Comparison of ENCODE assay signal across 8 cellular contexts in genomic region chr5:75668988-75669760, GRCh38. TPM values are rescaled to one million over a fixed set of nuclear protein-coding genes. Genes with fewer than 3 reads are reported as not detected.
DNase-seq lines count a peak whose midpoint lies in the region; ATAC-seq and TF ChIP-seq lines count a peak whose summit lies in the region.

No MANE protein-coding gene starts in this region.

- POLR2A ChIA-PET in activated B cell treated with CpG ODN at 0.5 μM for 24 hours (lab: Charles Lee), result interaction anchor here (0.7 to 1.0 kb wide), 2 partner anchors 158 to 903 kb away, joined by 3 read pairs; partner anchors contain the start of genes CERT1, GFM2, NSA2 and POLK

- peak overlapping the region; percentile 73 for H3K27ac Mint-ChIP-seq in activated B cell treated with CpG ODN at 0.5 μM for 24 hours
- H3K27ac Mint-ChIP-seq in HFFc6, result no peak overlapping the region

- intact Hi-C loops in activated B cell treated with CpG ODN at 0.5 μM for 24 hours (cut with micrococcal nuclease), result loop anchor here (5.0 kb wide), 3 partner anchors 62 to 332 kb away; partner anchors contain the start of genes CERT1, HMGCR and POLK

- H3K27me3 ChIP-seq in endocrine pancreas (ENCODE audit: control insufficient read depth, insufficient read depth, low read length), result no peaks in the 10 kb centered on the region

- no peaks in the 10 kb centered on the region for H3K36me3 ChIP-seq in endocrine pancreas (ENCODE audit: control insufficient read depth, insufficient read depth, low read length)

- peaks cover 19% of the 10 kb centered on the region for H3K36me3 Mint-ChIP-seq in activated B cell treated with CpG ODN at 0.5 μM for 24 hours (ENCODE audit: low read depth)
- H3K36me3 Mint-ChIP-seq in HFFc6 (ENCODE audit: low read depth), result no peaks in the 10 kb centered on the region

- no peak for TF ChIP-seq CTCF in NB4 (IDR thresholded peaks at IDR 0.05; ENCODE audit: low read depth, low read length)
- TF ChIP-seq CTCF in activated B cell treated with CpG ODN at 0.5 μM for 24 hours (IDR thresholded peaks at IDR 0.05), result no peak
- no peak for TF ChIP-seq CTCF in HFFc6 (IDR thresholded peaks at IDR 0.05)

- H3K9ac ChIP-seq in endocrine pancreas (ENCODE audit: control insufficient read depth, insufficient read depth, low read length), result no peak overlapping the region

- peak overlapping the region; percentile 80 for H3K4me3 Mint-ChIP-seq in activated B cell treated with CpG ODN at 0.5 μM for 24 hours
- H3K4me3 Mint-ChIP-seq in HFFc6, result no peak overlapping the region

- no peaks in the 10 kb centered on the region for H3K9me3 ChIP-seq in endocrine pancreas (ENCODE audit: control insufficient read depth, low read length)

- CTCF ChIA-PET in activated B cell treated with CpG ODN at 0.5 μM for 24 hours (lab: Charles Lee), result interaction anchor here (2.2 kb wide), 1 partner anchor 12 kb away, joined by 7 read pairs; no protein-coding TSS in a partner anchor

- H3K4me3 ChIP-seq in NB4 (ENCODE audit: low read depth, low read length) (peak overlapping the region; percentile 59), endocrine pancreas (ENCODE audit: control insufficient read depth, insufficient read depth, low read length) (peak overlapping the region; percentile 33)

- no peaks in the 10 kb centered on the region for H3K4me1 ChIP-seq in endocrine pancreas (ENCODE audit: control insufficient read depth, insufficient read depth, low read length)

- TF ChIP-seq POLR2A in NB4 (IDR thresholded peaks at IDR 0.05; ENCODE audit: extremely low read depth, insufficient read length), result peak; percentile 14

- H3K4me1 Mint-ChIP-seq in activated B cell treated with CpG ODN at 0.5 μM for 24 hours, result peaks cover 16% of the 10 kb centered on the region
- peaks cover 7% of the 10 kb centered on the region for H3K4me1 Mint-ChIP-seq in HFFc6 (ENCODE audit: low read depth)

- no peaks in the 10 kb centered on the region for H3K27me3 Mint-ChIP-seq in activated B cell treated with CpG ODN at 0.5 μM for 24 hours
- no peaks in the 10 kb centered on the region; the same call in 1 of the 2 replicates for H3K27me3 Mint-ChIP-seq in HFFc6 (ENCODE audit: insufficient read depth)

- H3K9me3 Mint-ChIP-seq in activated B cell treated with CpG ODN at 0.5 μM for 24 hours (no peaks in the 10 kb centered on the region), HFFc6 (no peaks in the 10 kb centered on the region)

- ATAC-seq in HG02763 (IDR thresholded peaks at IDR 0.05; ENCODE audit: unreplicated experiment), result peak; percentile 91
- peak; percentile 94 for ATAC-seq in activated B cell treated with CpG ODN at 0.5 μM for 24 hours (ENCODE audit: low read depth)

- peak; percentile 21 to 82 (median 66) for DNase-seq in NCI-H1417 (lab: John Stamatoyannopoulos, UW)
- no peak for DNase-seq in NCI-H1417 treated with DMSO at 0.1 percent for 48 hours (lab: John Stamatoyannopoulos, UW)
- peak; percentile 81 for DNase-seq in NB4 (ENCODE audit: low read depth)
- no peak for DNase-seq in activated B cell treated with CpG ODN at 0.5 μM for 24 hours
- DNase-seq in pulmonary artery endothelial cell (ENCODE audit: low read depth, low spot score), result peak; percentile 86
- no peak for DNase-seq in HFFc6

RNA-seq across cellular contexts. Expression of gene POC5, which starts 48.1 kb away (rescaled TPM):
- total RNA-seq in activated B cell treated with CpG ODN at 0.5 μM for 24 hours (27.6 and 29.8 TPM in 2 replicates), pulmonary artery endothelial cell (7.0 and 8.5 TPM in 2 replicates)
- 1 to 10 TPM; 3.7 to 6.9 (median 5.4) TPM for total RNA-seq in HFFc6 (2021; fragmentation: NEBNext Ultra II Directional; extraction: Animal tissue kit (Norgen Biotek cat#: 25700))

RNA-seq across cellular contexts. Expression of gene ANKDD1B, which starts 57.9 kb away (rescaled TPM):
- total RNA-seq in activated B cell treated with CpG ODN at 0.5 μM for 24 hours (0.37 and 1.0 TPM in 2 replicates), pulmonary artery endothelial cell (0.20 and 1.1 TPM in 2 replicates)
- under 1 TPM in 5 of 6 experiments, not detected in 1; 0.09 to 0.17 (median 0.14) TPM for total RNA-seq in HFFc6 (2021; fragmentation: NEBNext Ultra II Directional; extraction: Animal tissue kit (Norgen Biotek cat#: 25700))

Comparison
In these comparisons a context has a peak if more than half of its experiments do, and no peak if none do; other contexts are left out.
1. DNase-seq: peak in NCI-H1417 (3 of 3), NB4 (single experiment) and pulmonary artery endothelial cell (single experiment); none in NCI-H1417 treated with DMSO at 0.1 percent for 48 hours (single experiment), activated B cell treated with CpG ODN at 0.5 μM for 24 hours (single experiment) and HFFc6 (single experiment).